11 cellular contexts compared by ENCODE assay signal in the genomic region with DNA sequence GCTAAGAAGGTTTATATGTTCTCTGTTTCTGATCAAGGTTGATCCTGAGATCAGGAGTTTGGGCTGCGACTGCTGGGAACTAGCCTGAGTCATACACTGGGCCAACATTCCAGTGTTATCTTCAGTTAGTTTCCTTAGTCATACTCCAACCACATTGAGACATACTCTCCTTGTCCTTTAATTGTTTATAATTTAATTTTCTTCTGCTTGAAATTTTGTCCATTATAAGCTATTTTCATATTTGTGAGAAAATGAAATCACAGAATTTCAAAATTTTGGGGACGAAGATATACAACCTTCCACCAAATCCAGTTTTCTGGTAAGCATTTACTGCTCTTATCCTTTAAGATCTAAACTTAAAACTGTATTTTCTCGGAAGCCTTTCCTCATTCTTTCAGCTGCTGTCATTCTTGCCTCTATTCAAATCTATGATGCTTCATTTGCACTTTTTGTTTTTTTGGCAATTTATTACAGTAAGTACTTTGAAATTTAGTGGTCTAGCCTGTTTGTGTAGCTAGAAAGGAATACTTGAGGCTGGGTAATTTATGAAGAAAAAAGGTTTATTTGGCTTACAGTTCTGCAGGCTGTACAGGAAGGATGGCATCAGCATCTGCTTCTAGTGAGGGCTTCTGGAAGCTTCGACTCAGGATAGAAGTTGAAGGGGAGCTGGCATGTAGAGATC.
A peak's percentile ranks its signal among the peaks of the same experiment; 100 is the strongest.
DNase-seq lines count a peak whose midpoint lies in the region; TF ChIP-seq lines count a peak whose summit lies in the region.
"Had no signal": no experiment of that assay in that cellular context is flagged by ENCODE, and none has a peak within 500 bp of the region (broad histone marks: within the 10 kb centered on the region; RNA-seq: fewer than 3 reads in every experiment).

No MANE protein-coding gene starts in this region.

- no peaks in the 10 kb centered on the region for H3K27me3 ChIP-seq in Caco-2 (replicated peaks; ENCODE audit: control insufficient read depth, insufficient read depth, low read length)
- no peaks in the 10 kb centered on the region for H3K27me3 ChIP-seq in osteoblast (ENCODE audit: insufficient read depth, low read length)
- no peaks in the 10 kb centered on the region for H3K27me3 ChIP-seq in testis
- H3K27me3 ChIP-seq: gastrocnemius medialis had no signal

- H2AFZ ChIP-seq in osteoblast (ENCODE audit: low read length) = no peak overlapping the region

- BruUV-seq in Caco-2 (replicated peaks; lab: Mats Ljungman, UMichigan) = no TSS peak

- no peaks in the 10 kb centered on the region for H3K9me3 Mint-ChIP-seq in Caco-2 (ENCODE audit: unreplicated experiment)
- H3K9me3 Mint-ChIP-seq in chondrocyte (ENCODE audit: low read depth) = no peaks in the 10 kb centered on the region

- POLR2A ChIA-PET in Caco-2 (lab: Charles Lee) = no interaction called here

- no peak for TF ChIP-seq POLR2A in testis (IDR thresholded peaks at IDR 0.05)

- intact Hi-C loops in Caco-2 (cut with micrococcal nuclease; ENCODE audit: unreplicated experiment) = loop anchor here (2.0 kb wide), 1 partner anchor 62 kb away; no protein-coding TSS in a partner anchor
- intact Hi-C loops in testis (cut with DNase I; ENCODE audit: low total_unique reads) = no loop called here

- 72 to 76% methylated on average over 4 of the region's 4 CpGs for WGBS in testis, 2 donors

- peak overlapping the region; percentile 51 for H3K4me2 ChIP-seq in osteoblast (ENCODE audit: insufficient read depth, low read length)

- H3K36me3 ChIP-seq in Caco-2 (ENCODE audit: control insufficient read depth, insufficient read depth, low read length) (no peaks in the 10 kb centered on the region), osteoblast (ENCODE audit: insufficient read depth, low read length) (no peaks in the 10 kb centered on the region), testis (ENCODE audit: low read depth, missing control alignments) (no peaks in the 10 kb centered on the region)
- H3K36me3 ChIP-seq: gastrocnemius medialis had no signal

- H4K20me1 ChIP-seq in osteoblast (ENCODE audit: insufficient read depth, low read length) = no peaks in the 10 kb centered on the region

- H3K4me1 Mint-ChIP-seq in Caco-2 (ENCODE audit: low read depth, unreplicated experiment) (peaks cover 14% of the 10 kb centered on the region), chondrocyte (ENCODE audit: low read depth) (peaks cover 15% of the 10 kb centered on the region)

- H3K4me3 Mint-ChIP-seq in Caco-2 (ENCODE audit: unreplicated experiment) = peak overlapping the region; percentile 34
- no peak overlapping the region for H3K4me3 Mint-ChIP-seq in chondrocyte (ENCODE audit: unreplicated experiment)

- H3K27ac ChIP-seq in osteoblast (ENCODE audit: low read depth, low read length) (peak overlapping the region; percentile 61), testis (no peak overlapping the region)
- H3K27ac ChIP-seq: gastrocnemius medialis had no signal

- peaks cover 20% of the 10 kb centered on the region for H3K4me1 ChIP-seq in Caco-2
- H3K4me1 ChIP-seq in osteoblast (ENCODE audit: insufficient read depth, low read length) = no peaks in the 10 kb centered on the region
- H3K4me1 ChIP-seq in testis = no peaks in the 10 kb centered on the region
- H3K4me1 ChIP-seq: gastrocnemius medialis had no signal

- DNase-seq in Caco-2 (peak; percentile 29 to 50), NCI-H226 (peak; percentile 82), chondrocyte (ENCODE audit: low spot score) (no peak), osteoblast (ENCODE audit: insufficient read length, low spot score, missing footprints) (no peak), testis (no peak), germinal center (ENCODE audit: low spot score) (no peak), GM19238 (ENCODE audit: insufficient read length, low spot score) (no peak), anterior cingulate cortex (lab: John Stamatoyannopoulos, UW) (no peak)
- DNase-seq: COR-L47, gastrocnemius medialis, NCI-H748 treated with DMSO at 0.1 percent for 48 hours had no signal

- H3K79me2 ChIP-seq in osteoblast (ENCODE audit: insufficient read depth, low read length) = no peaks in the 10 kb centered on the region

- CTCF ChIA-PET in Caco-2 (lab: Charles Lee) = no interaction called here

- H3K36me3 Mint-ChIP-seq in Caco-2 (ENCODE audit: insufficient read depth, unreplicated experiment) = no peaks in the 10 kb centered on the region
- H3K36me3 Mint-ChIP-seq in chondrocyte (ENCODE audit: low read depth) = no peaks in the 10 kb centered on the region

- H3K9me3 ChIP-seq in Caco-2 = no peaks in the 10 kb centered on the region
- no peaks in the 10 kb centered on the region for H3K9me3 ChIP-seq in osteoblast (ENCODE audit: low read depth, low read length)
- no peaks in the 10 kb centered on the region for H3K9me3 ChIP-seq in testis
- H3K9me3 ChIP-seq: gastrocnemius medialis had no signal

- TF ChIP-seq CTCF in Caco-2 (IDR thresholded peaks at IDR 0.05; ENCODE audit: insufficient read depth in 1 of 2, low read depth in 1 of 2, low read length in 1 of 2, severe bottlenecking in 1 of 2, unreplicated experiment in 1 of 2) = no peak
- TF ChIP-seq CTCF in chondrocyte (IDR thresholded peaks at IDR 0.05) = no peak
- TF ChIP-seq CTCF in osteoblast (IDR thresholded peaks at IDR 0.05; ENCODE audit: extremely low read depth, low read depth, low read length) = no peak
- TF ChIP-seq CTCF in testis (IDR thresholded peaks at IDR 0.05) = no peak

- H3K27me3 Mint-ChIP-seq in Caco-2 (ENCODE audit: insufficient read depth, unreplicated experiment) (no peaks in the 10 kb centered on the region), chondrocyte (ENCODE audit: low read depth) (no peaks in the 10 kb centered on the region)

- no peak overlapping the region for H3K4me3 ChIP-seq in Caco-2 (ENCODE audit: low read depth, low read length)
- H3K4me3 ChIP-seq in osteoblast (ENCODE audit: insufficient read depth, low read length) = peak overlapping the region; percentile 13
- no peak overlapping the region for H3K4me3 ChIP-seq in testis
- H3K4me3 ChIP-seq: gastrocnemius medialis had no signal

- H3K27ac Mint-ChIP-seq in Caco-2 (ENCODE audit: unreplicated experiment) (peak overlapping the region; percentile 69), chondrocyte (ENCODE audit: unreplicated experiment) (peak overlapping the region; percentile 28)

Comparison
In these comparisons a context has a peak if more than half of its experiments do, and no peak if none do; other contexts are left out.
1. DNase-seq: peak in Caco-2 (2 of 2) and NCI-H226 (single experiment); none in chondrocyte (single experiment), osteoblast (single experiment), testis (single experiment), germinal center (single experiment), GM19238 (single experiment) and anterior cingulate cortex (0 of 58).